Comparison of ENCODE assay signal across 12 cellular contexts in genomic region chr2:230777681-230778080, GRCh38.
DNase-seq lines count a peak whose midpoint lies in the region; TF ChIP-seq lines count a peak whose summit lies in the region.
"Had no signal": no experiment of that assay in that cellular context is flagged by ENCODE, and none has a peak within 500 bp of the region (broad histone marks: within the 10 kb centered on the region; RNA-seq: fewer than 3 reads in every experiment).

No MANE protein-coding gene starts in this region.

- H3K9me3 ChIP-seq in breast epithelium (no peaks in the 10 kb centered on the region), esophagus muscularis mucosa (no peaks in the 10 kb centered on the region), BE2C (no peaks in the 10 kb centered on the region)
- H3K9me3 ChIP-seq: thyroid gland had no signal

- peak; percentile 83 for DNase-seq in MCF 10A (ENCODE audit: unreplicated experiment)
- DNase-seq in breast epithelium (ENCODE audit: low spot score in 2 of 2) = no peak
- no peak for DNase-seq in activated CD4-positive, alpha-beta memory T cell treated with anti-CD3 and anti-CD28 coated beads, Interleukin-2, amount 10 ng/mL, durations not matched to agents 7 days and 5 days
- no peak for DNase-seq in esophagus muscularis mucosa (ENCODE audit: extremely low spot score)
- DNase-seq in cerebellar nuclear complex (lab: John Stamatoyannopoulos, UW) = no peak
- DNase-seq in NCI-H526 (lab: John Stamatoyannopoulos, UW) = no peak
- DNase-seq in NCI-H82 (lab: John Stamatoyannopoulos, UW) = no peak
- DNase-seq in BE2C = no peak
- DNase-seq: NCI-H2029; NK-92 treated with Interleukin-12 subunit alpha and Interleukin-12 subunit beta, amount 100 ng/mL, for 24 hours; thyroid gland had no signal

- intact Hi-C loops in MCF 10A (cut with micrococcal nuclease) = no loop called here
- intact Hi-C loops in breast epithelium (cut with DNase I; ENCODE audit: low total_unique reads) = no loop called here
- intact Hi-C loops in esophagus muscularis mucosa (cut with DNase I) = no loop called here

- peak overlapping the region; percentile 11 for H3K4me3 Mint-ChIP-seq in MCF 10A (ENCODE audit: unreplicated experiment)
- no peak overlapping the region for H3K4me3 Mint-ChIP-seq in activated CD4-positive, alpha-beta memory T cell treated with anti-CD3 and anti-CD28 coated beads, Interleukin-2, amount 10 ng/mL, durations not matched to agents 7 days and 5 days
- H3K4me3 Mint-ChIP-seq: mesothelial cell of epicardium had no signal

- no peaks in the 10 kb centered on the region for H3K27me3 Mint-ChIP-seq in MCF 10A (ENCODE audit: insufficient read depth, unreplicated experiment)
- no peaks in the 10 kb centered on the region for H3K27me3 Mint-ChIP-seq in activated CD4-positive, alpha-beta memory T cell treated with anti-CD3 and anti-CD28 coated beads, Interleukin-2, amount 10 ng/mL, durations not matched to agents 7 days and 5 days

- no TSS peak for BruUV-seq in MCF 10A (replicated peaks; lab: Mats Ljungman, UMichigan)

- H3K36me3 ChIP-seq in breast epithelium = no peaks in the 10 kb centered on the region
- H3K36me3 ChIP-seq in esophagus muscularis mucosa = peaks cover 0 to 3% (median 0%) of the 10 kb centered on the region in 4 donors
- H3K36me3 ChIP-seq in BE2C = no peaks in the 10 kb centered on the region
- H3K36me3 ChIP-seq: thyroid gland had no signal

- peaks cover 64% of the 10 kb centered on the region for H3K4me1 Mint-ChIP-seq in MCF 10A (ENCODE audit: insufficient read depth, unreplicated experiment)
- peaks cover 90% of the 10 kb centered on the region for H3K4me1 Mint-ChIP-seq in activated CD4-positive, alpha-beta memory T cell treated with anti-CD3 and anti-CD28 coated beads, Interleukin-2, amount 10 ng/mL, durations not matched to agents 7 days and 5 days

- no peaks in the 10 kb centered on the region for H3K4me1 ChIP-seq in breast epithelium
- peaks cover 43 to 75% (median 67%) of the 10 kb centered on the region in 4 donors for H3K4me1 ChIP-seq in esophagus muscularis mucosa
- no peaks in the 10 kb centered on the region for H3K4me1 ChIP-seq in BE2C

- TF ChIP-seq POLR2A in breast epithelium (IDR thresholded peaks at IDR 0.05) = no peak
- no peak for TF ChIP-seq POLR2A in esophagus muscularis mucosa (IDR thresholded peaks at IDR 0.05; ENCODE audit: low read depth)

- H3K27ac ChIP-seq in breast epithelium = no peak overlapping the region
- H3K27ac ChIP-seq in esophagus muscularis mucosa (replicated peaks in 1 of 4) = peak overlapping the region; percentile 31 to 41 (median 39)
- H3K27ac ChIP-seq: thyroid gland had no signal

- TF ChIP-seq EP300 in esophagus muscularis mucosa (IDR thresholded peaks at IDR 0.05) = no peak

- H3K4me3 ChIP-seq in breast epithelium (no peak overlapping the region), esophagus muscularis mucosa (no peak overlapping the region), BE2C (ENCODE audit: low read depth, low read length) (no peak overlapping the region)
- H3K4me3 ChIP-seq: thyroid gland had no signal

- no peaks in the 10 kb centered on the region for H3K27me3 ChIP-seq in breast epithelium
- no peaks in the 10 kb centered on the region for H3K27me3 ChIP-seq in esophagus muscularis mucosa
- no peaks in the 10 kb centered on the region for H3K27me3 ChIP-seq in BE2C
- H3K27me3 ChIP-seq: thyroid gland had no signal

- peak overlapping the region; percentile 87 for H3K27ac Mint-ChIP-seq in MCF 10A (ENCODE audit: low read depth, unreplicated experiment)
- H3K27ac Mint-ChIP-seq in activated CD4-positive, alpha-beta memory T cell treated with anti-CD3 and anti-CD28 coated beads, Interleukin-2, amount 10 ng/mL, durations not matched to agents 7 days and 5 days = peak overlapping the region; percentile 61
- H3K27ac Mint-ChIP-seq: mesothelial cell of epicardium had no signal

- peaks cover 19% of the 10 kb centered on the region for H3K36me3 Mint-ChIP-seq in MCF 10A (ENCODE audit: insufficient read depth, unreplicated experiment)
- H3K36me3 Mint-ChIP-seq in activated CD4-positive, alpha-beta memory T cell treated with anti-CD3 and anti-CD28 coated beads, Interleukin-2, amount 10 ng/mL, durations not matched to agents 7 days and 5 days (ENCODE audit: low read depth) = peaks cover 89% of the 10 kb centered on the region

- CTCF ChIA-PET in MCF 10A (lab: Yijun Ruan, JAX) = interaction anchor here (1.0 to 1.2 kb wide), 2 partner anchors 17 to 19 kb away, joined by 4 read pairs; no protein-coding TSS in a partner anchor
- CTCF ChIA-PET in activated CD4-positive, alpha-beta memory T cell treated with anti-CD3 and anti-CD28 coated beads, Interleukin-2, amount 10 ng/mL, durations not matched to agents 7 days and 5 days (lab: Charles Lee) = interaction anchor here (0.9 to 2.0 kb wide), 3 partner anchors 15 to 19 kb away, joined by 3 to 6 read pairs (median 4); no protein-coding TSS in a partner anchor

- POLR2A ChIA-PET in MCF 10A (lab: Yijun Ruan, JAX) = interaction anchor here (1.0 to 11.2 kb wide), 5 partner anchors 16 to 62 kb away, joined by 3 to 193 read pairs (median 111); partner anchors contain the start of gene CAB39
- POLR2A ChIA-PET in activated CD4-positive, alpha-beta memory T cell treated with anti-CD3 and anti-CD28 coated beads, Interleukin-2, amount 10 ng/mL, durations not matched to agents 7 days and 5 days (lab: Charles Lee) = interaction anchor here (1.0 to 8.0 kb wide), 2 partner anchors 16 to 117 kb away, joined by 4 to 155 read pairs; no protein-coding TSS in a partner anchor

- WGBS in esophagus muscularis mucosa = 96% methylated on average over 3 of the region's 3 CpGs

- TF ChIP-seq CTCF in MCF 10A (IDR thresholded peaks at IDR 0.05; ENCODE audit: unreplicated experiment) (no peak), breast epithelium (IDR thresholded peaks at IDR 0.05) (no peak), esophagus muscularis mucosa (IDR thresholded peaks at IDR 0.05) (no peak), BE2C (IDR thresholded peaks at IDR 0.05; ENCODE audit: low read depth, low read length) (no peak)

- H3K9me3 Mint-ChIP-seq in MCF 10A (ENCODE audit: unreplicated experiment) = no peaks in the 10 kb centered on the region
- peaks cover 15% of the 10 kb centered on the region for H3K9me3 Mint-ChIP-seq in activated CD4-positive, alpha-beta memory T cell treated with anti-CD3 and anti-CD28 coated beads, Interleukin-2, amount 10 ng/mL, durations not matched to agents 7 days and 5 days

Comparison
In these comparisons a context has a peak if more than half of its experiments do, and no peak if none do; other contexts are left out.
1. H3K27ac ChIP-seq: peak in esophagus muscularis mucosa (4 of 4); none in breast epithelium (0 of 2).